Comparison of ENCODE assay signal across 31 cellular contexts in genomic region chr5:122229551-122229950, GRCh38.
"Had no signal": no experiment of that assay in that cellular context is flagged by ENCODE, and none has a peak within 500 bp of the region (broad histone marks: within the 10 kb centered on the region; RNA-seq: fewer than 3 reads in every experiment).

No MANE protein-coding gene starts in this region.

- H3K27me3 ChIP-seq: body of pancreas, esophagus squamous epithelium, gastroesophageal sphincter, heart right ventricle had no signal

- DNase-seq: activated CD4-positive, alpha-beta memory T cell treated with anti-CD3 and anti-CD28 coated beads, Interleukin-2, amount 10 ng/mL, durations not matched to agents 7 days and 5 days; activated CD4-positive, alpha-beta T cell treated with anti-CD3 and anti-CD28 coated beads for 1 hour; activated CD4-positive, alpha-beta T cell treated with anti-CD3 and anti-CD28 coated beads for 4 hours; activated CD4-positive, alpha-beta T cell treated with anti-CD3 and anti-CD28 coated beads, Interleukin-2, amount 10 ng/mL, durations not matched to agents 7 days and 5 days; activated CD4-positive, alpha-beta T cell treated with anti-CD3 and anti-CD28 coated beads, Interleukin-2, amount 50 U/mL, for 4 hours; activated CD8-positive, alpha-beta memory T cell treated with anti-CD3 and anti-CD28 coated beads, Interleukin-2, amount 50 U/mL, for 48 hours; activated effector memory CD4-positive, alpha-beta T cell treated with Interleukin-2 at 50 U/mL for 16 hours; activated gamma-delta T cell treated with Interleukin-2 at 50 U/mL for 16 hours; activated naive CD4-positive, alpha-beta T cell treated with anti-CD3 and anti-CD28 coated beads, Interleukin-2, amount 50 U/mL, for 16 hours; activated naive CD4-positive, alpha-beta T cell treated with Interleukin-2 at 50 U/mL for 16 hours; activated T-cell treated with anti-CD3 and anti-CD28 coated beads for 4 hours; activated T-cell treated with anti-CD3 and anti-CD28 coated beads, Interleukin-2, amount 50 U/mL, for 24 hours; activated T-cell treated with anti-CD3 and anti-CD28 coated beads, Interleukin-2, amount 50 U/mL, for 72 hours; amygdala; aorta; body of pancreas; caudate nucleus; cortex of kidney; dermis blood vessel endothelial cell; effector CD4-positive, alpha-beta T cell; effector memory CD8-positive, alpha-beta T cell; esophagus squamous epithelium; foreskin melanocyte; heart right ventricle; T-helper 2 cell had no signal

- H3K36me3 Mint-ChIP-seq: activated naive CD8-positive, alpha-beta T cell had no signal

- H3K9me3 Mint-ChIP-seq: activated CD4-positive, alpha-beta memory T cell treated with anti-CD3 and anti-CD28 coated beads, Interleukin-2, amount 10 ng/mL, durations not matched to agents 7 days and 5 days; activated CD4-positive, alpha-beta T cell treated with anti-CD3 and anti-CD28 coated beads, Interleukin-2, amount 10 ng/mL, durations not matched to agents 7 days and 5 days; activated T-cell treated with anti-CD3 and anti-CD28 coated beads, Interleukin-2, amount 50 U/mL, for 24 hours had no signal

- H3K27me3 Mint-ChIP-seq: activated CD4-positive, alpha-beta memory T cell treated with anti-CD3 and anti-CD28 coated beads, Interleukin-2, amount 10 ng/mL, durations not matched to agents 7 days and 5 days; activated CD4-positive, alpha-beta T cell treated with anti-CD3 and anti-CD28 coated beads, Interleukin-2, amount 10 ng/mL, durations not matched to agents 7 days and 5 days; activated T-cell treated with anti-CD3 and anti-CD28 coated beads, Interleukin-2, amount 50 U/mL, for 24 hours; effector memory CD8-positive, alpha-beta T cell had no signal

- H3K9me3 ChIP-seq: body of pancreas, esophagus squamous epithelium, gastroesophageal sphincter had no signal

- FAIRE-seq: colon, endometrium, endothelial cell of umbilical vein had no signal

- H3K4me3 ChIP-seq: body of pancreas, esophagus squamous epithelium, gastroesophageal sphincter, heart right ventricle had no signal

- ATAC-seq: activated T-cell treated with anti-CD3 and anti-CD28 coated beads, Interleukin-2, amount 50 U/mL, for 72 hours; body of pancreas; effector memory CD8-positive, alpha-beta T cell; gastroesophageal sphincter; heart right ventricle had no signal

- H3K4me1 Mint-ChIP-seq: activated CD4-positive, alpha-beta memory T cell treated with anti-CD3 and anti-CD28 coated beads, Interleukin-2, amount 10 ng/mL, durations not matched to agents 7 days and 5 days; activated CD4-positive, alpha-beta T cell treated with anti-CD3 and anti-CD28 coated beads, Interleukin-2, amount 10 ng/mL, durations not matched to agents 7 days and 5 days had no signal

- H3K4me3 Mint-ChIP-seq: activated CD4-positive, alpha-beta memory T cell treated with anti-CD3 and anti-CD28 coated beads, Interleukin-2, amount 10 ng/mL, durations not matched to agents 7 days and 5 days; activated CD4-positive, alpha-beta T cell treated with anti-CD3 and anti-CD28 coated beads, Interleukin-2, amount 10 ng/mL, durations not matched to agents 7 days and 5 days; activated naive CD8-positive, alpha-beta T cell; activated T-cell treated with anti-CD3 and anti-CD28 coated beads, Interleukin-2, amount 50 U/mL, for 24 hours; activated T-cell treated with anti-CD3 and anti-CD28 coated beads, Interleukin-2, amount 50 U/mL, for 72 hours; effector memory CD8-positive, alpha-beta T cell had no signal

- H3K36me3 ChIP-seq: esophagus squamous epithelium, gastroesophageal sphincter, heart right ventricle had no signal

- H3K27ac ChIP-seq: body of pancreas, epithelial cell of prostate, esophagus squamous epithelium, gastroesophageal sphincter, heart right ventricle had no signal

- H3K4me1 ChIP-seq: body of pancreas, esophagus squamous epithelium, gastroesophageal sphincter, heart right ventricle had no signal

- H3K27ac Mint-ChIP-seq: activated CD4-positive, alpha-beta memory T cell treated with anti-CD3 and anti-CD28 coated beads, Interleukin-2, amount 10 ng/mL, durations not matched to agents 7 days and 5 days; activated CD4-positive, alpha-beta T cell treated with anti-CD3 and anti-CD28 coated beads, Interleukin-2, amount 10 ng/mL, durations not matched to agents 7 days and 5 days; activated naive CD8-positive, alpha-beta T cell; activated T-cell treated with anti-CD3 and anti-CD28 coated beads, Interleukin-2, amount 50 U/mL, for 24 hours; activated T-cell treated with anti-CD3 and anti-CD28 coated beads, Interleukin-2, amount 50 U/mL, for 72 hours; effector memory CD8-positive, alpha-beta T cell had no signal
